Comparison of ENCODE assay signal across 23 cellular contexts in genomic region chr2:174903243-174903513, GRCh38.
DNase-seq lines count a peak whose midpoint lies in the region; ATAC-seq, FAIRE-seq and TF ChIP-seq lines count a peak whose summit lies in the region.
"Had no signal": no experiment of that assay in that cellular context is flagged by ENCODE, and none has a peak within 500 bp of the region (broad histone marks: within the 10 kb centered on the region; RNA-seq: fewer than 3 reads in every experiment).

No MANE protein-coding gene starts in this region.

- H3K27ac ChIP-seq in CD4-positive, alpha-beta T cell (ENCODE audit: low read depth, low read length): no peak overlapping the region
- H3K27ac ChIP-seq in HEK293 (ENCODE audit: extremely low read depth, low read depth, low read length) (no peak overlapping the region), layer of hippocampus (ENCODE audit: low read depth, low read length) (peak overlapping the region; percentile 24), left lung (no peak overlapping the region)

- no peak for FAIRE-seq in HTR-8/SVneo (lab: Jason Lieb, UNC)
- FAIRE-seq: small intestine had no signal

- H3K4me1 ChIP-seq in HEK293 (ENCODE audit: control insufficient read depth, insufficient read depth, low read length): peaks cover 5% of the 10 kb centered on the region
- no peaks in the 10 kb centered on the region for H3K4me1 ChIP-seq in left lung

- no peaks in the 10 kb centered on the region for H3K9me3 ChIP-seq in CD4-positive, alpha-beta T cell (ENCODE audit: control insufficient read depth, low read length)
- no peaks in the 10 kb centered on the region for H3K9me3 ChIP-seq in HEK293 (ENCODE audit: control insufficient read depth, insufficient read depth, low read depth, low read length)
- no peaks in the 10 kb centered on the region for H3K9me3 ChIP-seq in T-helper 17 cell (ENCODE audit: control insufficient read depth, low read length, poor library complexity, severe bottlenecking)
- H3K9me3 ChIP-seq in left lung: no peaks in the 10 kb centered on the region

- H3K4me3 ChIP-seq in HEK293 (ENCODE audit: low read depth, low read length): no peak overlapping the region
- no peak overlapping the region for H3K4me3 ChIP-seq in left lung

- DNase-seq in CD4-positive, alpha-beta T cell: no peak
- DNase-seq in T-helper 17 cell (no peak), left lung (no peak), HTR-8/SVneo (ENCODE audit: insufficient read length, low spot score) (no peak)
- DNase-seq: activated CD4-positive, alpha-beta T cell treated with anti-CD3 and anti-CD28 coated beads for 48 hours; activated naive CD8-positive, alpha-beta T cell treated with anti-CD3 and anti-CD28 coated beads for 36 hours; effector memory CD8-positive, alpha-beta T cell; KBM-7; midbrain; MV-4-11; NCI-H2107; NCI-H524 treated with DMSO at 0.1 percent for 48 hours; small intestine; stimulated activated CD4-positive, alpha-beta T cell treated with anti-CD3 and anti-CD28 coated beads, Interleukin-2, amount 100 ng/mL, for 48 hours; stimulated activated naive CD4-positive, alpha-beta T cell treated with Interleukin-2 at 50 U/mL for 16 hours had no signal

- H3K9me3 Mint-ChIP-seq in CD4-positive, alpha-beta T cell: no peaks in the 10 kb centered on the region
- H3K9me3 Mint-ChIP-seq: activated naive CD8-positive, alpha-beta T cell treated with anti-CD3 and anti-CD28 coated beads for 36 hours; effector memory CD8-positive, alpha-beta T cell; neural crest cell; type B pancreatic cell had no signal

- no peak overlapping the region for H3K4me3 Mint-ChIP-seq in CD4-positive, alpha-beta T cell
- H3K4me3 Mint-ChIP-seq in T-helper 17 cell: peak overlapping the region; percentile 12
- H3K4me3 Mint-ChIP-seq: activated naive CD8-positive, alpha-beta T cell treated with anti-CD3 and anti-CD28 coated beads for 36 hours; effector memory CD8-positive, alpha-beta T cell; neural crest cell; type B pancreatic cell had no signal

- intact Hi-C loops in CD4-positive, alpha-beta T cell (cut with DNase I, micrococcal nuclease): no loop called here
- intact Hi-C loops in left lung (cut with DNase I): no loop called here

- no peak for ATAC-seq in CD4-positive, alpha-beta T cell (ENCODE audit: poor library complexity)
- no peak for ATAC-seq in T-helper 17 cell
- ATAC-seq in HG03565 (IDR thresholded peaks at IDR 0.05; ENCODE audit: unreplicated experiment): no peak
- ATAC-seq in left lung: no peak
- no peak for ATAC-seq in HG03432 (IDR thresholded peaks at IDR 0.05; ENCODE audit: unreplicated experiment)
- ATAC-seq: left lobe of liver, Right ventricle myocardium inferior had no signal

- H3K36me3 ChIP-seq in HEK293 (ENCODE audit: control insufficient read depth in 2 of 2, insufficient read depth in 1 of 2, low read length in 2 of 2) (no peaks in the 10 kb centered on the region; a peak in 1 of 3 replicates), left lung (no peaks in the 10 kb centered on the region)

- POLR2A ChIA-PET in CD4-positive, alpha-beta T cell (lab: Charles Lee): interaction anchor here (0.6 kb wide), 1 partner anchor 1232 kb away, joined by 3 read pairs; no protein-coding TSS in a partner anchor
- POLR2A ChIA-PET in HEK293 (lab: Yijun Ruan, JAX): no interaction called here

- peaks cover 47% of the 10 kb centered on the region for H3K4me1 Mint-ChIP-seq in CD4-positive, alpha-beta T cell (ENCODE audit: low read depth)
- H3K4me1 Mint-ChIP-seq in T-helper 17 cell: peaks cover 17% of the 10 kb centered on the region

- H3K27ac Mint-ChIP-seq in CD4-positive, alpha-beta T cell: peak overlapping the region; percentile 84
- peak overlapping the region; percentile 87 for H3K27ac Mint-ChIP-seq in T-helper 17 cell
- H3K27ac Mint-ChIP-seq: type B pancreatic cell had no signal

- H3K27me3 Mint-ChIP-seq in CD4-positive, alpha-beta T cell: no peaks in the 10 kb centered on the region
- peaks cover 2% of the 10 kb centered on the region for H3K27me3 Mint-ChIP-seq in T-helper 17 cell
- H3K27me3 Mint-ChIP-seq: type B pancreatic cell had no signal

- H3K27me3 ChIP-seq in CD4-positive, alpha-beta T cell (ENCODE audit: control insufficient read depth, insufficient read depth, low read length): no peaks in the 10 kb centered on the region
- H3K27me3 ChIP-seq in layer of hippocampus (ENCODE audit: control insufficient read depth, insufficient read depth, low read length) (no peaks in the 10 kb centered on the region), left lung (no peaks in the 10 kb centered on the region)

- no peak for TF ChIP-seq CTCF in CD4-positive, alpha-beta T cell (IDR thresholded peaks at IDR 0.05)
- TF ChIP-seq CTCF in HEK293 (tag by site-specific recombination; IDR thresholded peaks at IDR 0.05) (no peak), left lung (IDR thresholded peaks at IDR 0.05) (no peak)

- no peaks in the 10 kb centered on the region for H3K36me3 Mint-ChIP-seq in CD4-positive, alpha-beta T cell (ENCODE audit: low read depth)
- H3K36me3 Mint-ChIP-seq in T-helper 17 cell (ENCODE audit: low read depth): no peaks in the 10 kb centered on the region
- H3K36me3 Mint-ChIP-seq: activated naive CD8-positive, alpha-beta T cell treated with anti-CD3 and anti-CD28 coated beads for 36 hours had no signal

- CTCF ChIA-PET in CD4-positive, alpha-beta T cell (lab: Charles Lee): interaction anchor here (0.6 kb wide), 1 partner anchor 16 kb away, joined by 3 read pairs; no protein-coding TSS in a partner anchor
- CTCF ChIA-PET in HEK293 (lab: Yijun Ruan, JAX): no interaction called here

TF ChIP-seq in HEK293, 187 proteins besides CTCF, POLR2A, EP300 and RAD21:
- TF ChIP-seq ZNF133 (tag by site-specific recombination; IDR thresholded peaks at IDR 0.05) (no peak), ZNF664 (tag by site-specific recombination; IDR thresholded peaks at IDR 0.05) (peak; percentile 44; the same call in 1 of the 2 replicates), SP7 (tag by site-specific recombination; IDR thresholded peaks at IDR 0.05) (peak; percentile 89), ZNF335 (tag by site-specific recombination; conservative IDR thresholded peaks at IDR 0.05) (peak; percentile 65), ZNF777 (tag by site-specific recombination; IDR thresholded peaks at IDR 0.05; ENCODE audit: borderline replicate concordance) (no peak)
- TF ChIP-seq, protein P1, sequence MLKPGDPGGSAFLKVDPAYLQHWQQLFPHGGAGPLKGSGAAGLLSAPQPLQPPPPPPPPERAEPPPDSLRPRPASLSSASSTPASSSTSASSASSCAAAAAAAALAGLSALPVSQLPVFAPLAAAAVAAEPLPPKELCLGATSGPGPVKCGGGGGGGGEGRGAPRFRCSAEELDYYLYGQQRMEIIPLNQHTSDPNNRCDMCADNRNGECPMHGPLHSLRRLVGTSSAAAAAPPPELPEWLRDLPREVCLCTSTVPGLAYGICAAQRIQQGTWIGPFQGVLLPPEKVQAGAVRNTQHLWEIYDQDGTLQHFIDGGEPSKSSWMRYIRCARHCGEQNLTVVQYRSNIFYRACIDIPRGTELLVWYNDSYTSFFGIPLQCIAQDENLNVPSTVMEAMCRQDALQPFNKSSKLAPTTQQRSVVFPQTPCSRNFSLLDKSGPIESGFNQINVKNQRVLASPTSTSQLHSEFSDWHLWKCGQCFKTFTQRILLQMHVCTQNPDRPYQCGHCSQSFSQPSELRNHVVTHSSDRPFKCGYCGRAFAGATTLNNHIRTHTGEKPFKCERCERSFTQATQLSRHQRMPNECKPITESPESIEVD (tag by site-specific recombination; IDR thresholded peaks at IDR 0.05): peak; percentile 57
- TF ChIP-seq, protein P2, sequence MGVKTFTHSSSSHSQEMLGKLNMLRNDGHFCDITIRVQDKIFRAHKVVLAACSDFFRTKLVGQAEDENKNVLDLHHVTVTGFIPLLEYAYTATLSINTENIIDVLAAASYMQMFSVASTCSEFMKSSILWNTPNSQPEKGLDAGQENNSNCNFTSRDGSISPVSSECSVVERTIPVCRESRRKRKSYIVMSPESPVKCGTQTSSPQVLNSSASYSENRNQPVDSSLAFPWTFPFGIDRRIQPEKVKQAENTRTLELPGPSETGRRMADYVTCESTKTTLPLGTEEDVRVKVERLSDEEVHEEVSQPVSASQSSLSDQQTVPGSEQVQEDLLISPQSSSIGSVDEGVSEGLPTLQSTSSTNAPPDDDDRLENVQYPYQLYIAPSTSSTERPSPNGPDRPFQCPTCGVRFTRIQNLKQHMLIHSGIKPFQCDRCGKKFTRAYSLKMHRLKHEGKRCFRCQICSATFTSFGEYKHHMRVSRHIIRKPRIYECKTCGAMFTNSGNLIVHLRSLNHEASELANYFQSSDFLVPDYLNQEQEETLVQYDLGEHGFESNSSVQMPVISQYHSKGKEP (tag by site-specific recombination; IDR thresholded peaks at IDR 0.05): peak; percentile 49; the same call in 1 of the 2 replicates
